ENCODE assay signal across 2 cellular contexts in the genomic region with DNA sequence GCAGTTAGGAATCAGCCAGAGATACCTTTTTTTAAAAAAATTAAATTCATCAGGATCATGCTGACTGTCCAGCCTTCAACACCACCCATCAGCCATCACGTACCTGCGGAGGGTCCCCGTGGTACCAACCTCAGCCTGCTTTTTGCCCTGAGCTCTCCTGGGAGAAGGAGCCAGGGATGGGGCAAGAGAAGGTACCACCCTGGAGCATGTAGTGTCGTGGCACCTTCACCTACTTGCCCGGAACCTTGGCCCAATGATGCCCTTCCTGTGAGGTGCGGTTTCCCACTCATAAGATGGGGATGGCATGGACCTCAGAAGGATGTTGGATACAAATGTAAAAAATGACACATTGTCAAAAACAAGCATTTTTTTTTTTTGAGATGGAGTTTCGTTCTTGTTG.
TF ChIP-seq lines count a peak whose summit lies in the region.

No MANE protein-coding gene starts in this region.

TF ChIP-seq in H1, 55 proteins besides CTCF, POLR2A, EP300 and RAD21:
- TF ChIP-seq CTBP2 (IDR thresholded peaks at IDR 0.05; ENCODE audit: borderline replicate concordance, insufficient read depth, insufficient read length, low read length) (no peak), NANOG (IDR thresholded peaks at IDR 0.05; ENCODE audit: insufficient read depth, low read depth, low read length, poor library complexity, severe bottlenecking) (no peak), CBX8 (IDR thresholded peaks at IDR 0.05; ENCODE audit: borderline replicate concordance, low read depth, low read length) (no peak), TEAD4 (IDR thresholded peaks at IDR 0.05; ENCODE audit: low read depth, low read length) (no peak), ATF3 (IDR thresholded peaks at IDR 0.05; ENCODE audit: insufficient read depth, low read depth, low read length) (no peak), ASH2L (IDR thresholded peaks at IDR 0.05; ENCODE audit: low read length) (no peak), HDAC2 (IDR thresholded peaks at IDR 0.05; ENCODE audit: borderline replicate concordance in 1 of 2, low read depth in 2 of 2, low read length in 2 of 2) (no peak), USF2 (IDR thresholded peaks at IDR 0.05; ENCODE audit: low read length) (no peak), RNF2 (IDR thresholded peaks at IDR 0.05; ENCODE audit: borderline replicate concordance, low read depth, low read length, missing control alignments, poor library complexity, severe bottlenecking) (no peak)

TF ChIP-seq in HEK293T, 16 proteins besides CTCF, POLR2A, EP300 and RAD21 (continued from another document):
- no peak for TF ChIP-seq HDGF (IDR thresholded peaks at IDR 0.05; ENCODE audit: borderline replicate concordance)
- TF ChIP-seq LEF1 (IDR thresholded peaks at IDR 0.05; ENCODE audit: borderline replicate concordance) = no peak
- TF ChIP-seq PKNOX1 (IDR thresholded peaks at IDR 0.05) = no peak
